ENCODE assay signal across 1 cellular context in genomic region chr20:2820084-2820895, GRCh38.
TF ChIP-seq lines count a peak whose summit lies in the region.

No MANE protein-coding gene starts in this region.

TF ChIP-seq in HEK293, 187 proteins besides CTCF, POLR2A, EP300 and RAD21 (continued from another document and continues in another):
- TF ChIP-seq ZNF692 (tag by site-specific recombination; IDR thresholded peaks at IDR 0.05): no peak
- no peak for TF ChIP-seq TCF7L2 (IDR thresholded peaks at IDR 0.05; ENCODE audit: borderline replicate concordance, low read depth, low read length)
- peak; percentile 60 for TF ChIP-seq TRIM28 (IDR thresholded peaks at IDR 0.05; ENCODE audit: borderline replicate concordance, low read length)
- no peak for TF ChIP-seq ZNF529 (tag by site-specific recombination; IDR thresholded peaks at IDR 0.05; ENCODE audit: insufficient replicate concordance)
- no peak for TF ChIP-seq ZNF660 (tag by site-specific recombination; IDR thresholded peaks at IDR 0.05)
- TF ChIP-seq INSM2 (tag by site-specific recombination; IDR thresholded peaks at IDR 0.05): no peak
- TF ChIP-seq ZNF704 (tag by site-specific recombination; IDR thresholded peaks at IDR 0.05): no peak
- no peak for TF ChIP-seq ZNF214 (tag by site-specific recombination; IDR thresholded peaks at IDR 0.05; ENCODE audit: borderline replicate concordance)
- TF ChIP-seq ZBTB17 (tag by site-specific recombination; IDR thresholded peaks at IDR 0.05): peak; percentile 40; the same call in 1 of the 2 replicates
- TF ChIP-seq ZNF830 (tag by site-specific recombination; IDR thresholded peaks at IDR 0.05; ENCODE audit: low read depth): no peak
- no peak for TF ChIP-seq ZNF555 (tag by site-specific recombination; conservative IDR thresholded peaks at IDR 0.05)
- TF ChIP-seq ZEB2 (tag by site-specific recombination; IDR thresholded peaks at IDR 0.05): peak; percentile 44; the same call in 1 of the 2 replicates
- no peak for TF ChIP-seq ZNF585B (tag by site-specific recombination; IDR thresholded peaks at IDR 0.05)
- TF ChIP-seq FEZF1 (tag by site-specific recombination; IDR thresholded peaks at IDR 0.05): peak; percentile 88
- TF ChIP-seq BCL6B (tag by site-specific recombination; IDR thresholded peaks at IDR 0.05): no peak
- TF ChIP-seq ZNF624 (tag by site-specific recombination; IDR thresholded peaks at IDR 0.05): no peak
- 0 out of 2 replicates have a peak, but pooled peaks have one; percentile 6 for TF ChIP-seq ZBTB11 (tag by site-specific recombination; conservative IDR thresholded peaks at IDR 0.05; ENCODE audit: low read depth)
- TF ChIP-seq ZXDB (tag by site-specific recombination; IDR thresholded peaks at IDR 0.05): peak; percentile 75
- no peak for TF ChIP-seq ZNF146 (tag by site-specific recombination; IDR thresholded peaks at IDR 0.05)
- TF ChIP-seq HOXA7 (CRISPR knock-in tag; IDR thresholded peaks at IDR 0.05; ENCODE audit: borderline replicate concordance): no peak
- no peak for TF ChIP-seq MZF1 (tag by site-specific recombination; IDR thresholded peaks at IDR 0.05; ENCODE audit: borderline replicate concordance)
- no peak for TF ChIP-seq ZNF626 (tag by site-specific recombination; IDR thresholded peaks at IDR 0.05)
- TF ChIP-seq PRDM2 (tag by site-specific recombination; IDR thresholded peaks at IDR 0.05; ENCODE audit: borderline replicate concordance): no peak
- no peak for TF ChIP-seq ZNF19 (tag by site-specific recombination; IDR thresholded peaks at IDR 0.05; ENCODE audit: low read depth)
- no peak for TF ChIP-seq ZNF112 (tag by site-specific recombination; IDR thresholded peaks at IDR 0.05)
- no peak for TF ChIP-seq ZNF248 (tag by site-specific recombination; IDR thresholded peaks at IDR 0.05)
- no peak for TF ChIP-seq ZSCAN18 (tag by site-specific recombination; IDR thresholded peaks at IDR 0.05)
- TF ChIP-seq ZNF473 (tag by site-specific recombination; IDR thresholded peaks at IDR 0.05): no peak
- TF ChIP-seq GLIS1 (tag by site-specific recombination; IDR thresholded peaks at IDR 0.05): no peak
- TF ChIP-seq GLIS2 (tag by site-specific recombination; IDR thresholded peaks at IDR 0.05): peak; percentile 50; the same call in 1 of the 2 replicates
- no peak for TF ChIP-seq ZNF175 (tag by site-specific recombination; IDR thresholded peaks at IDR 0.05)
- TF ChIP-seq ZBTB49 (tag by site-specific recombination; IDR thresholded peaks at IDR 0.05; ENCODE audit: low read depth): no peak
- peak; percentile 63 for TF ChIP-seq PRDM6 (tag by site-specific recombination; IDR thresholded peaks at IDR 0.05)
- no peak for TF ChIP-seq ZNF157 (tag by site-specific recombination; IDR thresholded peaks at IDR 0.05)
- no peak for TF ChIP-seq GFI1B (tag by site-specific recombination; IDR thresholded peaks at IDR 0.05)
- TF ChIP-seq ZNF354C (tag by site-specific recombination; IDR thresholded peaks at IDR 0.05; ENCODE audit: borderline replicate concordance, low read depth): no peak
- TF ChIP-seq ZNF391 (tag by site-specific recombination; IDR thresholded peaks at IDR 0.05; ENCODE audit: borderline replicate concordance, low read depth): no peak
- no peak for TF ChIP-seq ZNF311 (tag by site-specific recombination; IDR thresholded peaks at IDR 0.05; ENCODE audit: borderline replicate concordance)
- peak; percentile 21; the same call in 1 of the 2 replicates for TF ChIP-seq ZNF610 (tag by site-specific recombination; IDR thresholded peaks at IDR 0.05; ENCODE audit: borderline replicate concordance)
- TF ChIP-seq ZNF423 (tag by site-specific recombination; IDR thresholded peaks at IDR 0.05): no peak
